16 cellular contexts compared by ENCODE assay signal in genomic region chr5:123080215-123080614, GRCh38. TPM values are rescaled to one million over a fixed set of nuclear protein-coding genes. Genes with fewer than 3 reads are reported as not detected.
DNase-seq lines count a peak whose midpoint lies in the region; ATAC-seq lines count a peak whose summit lies in the region.
"Had no signal": no experiment of that assay in that cellular context is flagged by ENCODE, and none has a peak within 500 bp of the region (broad histone marks: within the 10 kb centered on the region; RNA-seq: fewer than 3 reads in every experiment).

No MANE protein-coding gene starts in this region.

- DNase-seq in DMS53 (lab: John Stamatoyannopoulos, UW), result peak; percentile 30
- DNase-seq in DMS53 treated with DMSO at 0.1 percent for 48 hours (lab: John Stamatoyannopoulos, UW; ENCODE audit: unreplicated experiment), result no peak
- peak; percentile 26 for DNase-seq in NCI-H226
- DNase-seq in renal cortical epithelial cell (ENCODE audit: low read depth), result peak; percentile 13
- no peak for DNase-seq in dermis blood vessel endothelial cell
- DNase-seq in central memory CD4-positive, alpha-beta T cell, result no peak
- DNase-seq in C1 segment of cervical spinal cord (lab: John Stamatoyannopoulos, UW), result no peak
- DNase-seq: AML-193; CD4-positive, CD25-positive, alpha-beta regulatory T cell; DMS79; GOT3; H9 had no signal

- peak; percentile 50 for ATAC-seq in esophagus mucosa
- ATAC-seq: GM12878, HepG2 had no signal

RNA-seq across cellular contexts. Expression of gene PRDM6, which starts 8.8 kb away (rescaled TPM):
- total RNA-seq in esophagus mucosa, result 0.32 TPM
- total RNA-seq in renal cortical epithelial cell, result under 0.01 and 1.2 TPM in 2 replicates
- 0.33 TPM in 1 of 2 replicates, not detected in the other for total RNA-seq in dermis blood vessel endothelial cell
- total RNA-seq: CD4-positive, CD25-positive, alpha-beta regulatory T cell; G401; GM12878 had no signal

RNA-seq across cellular contexts. Expression of gene PPIC, which starts 43.7 kb away (rescaled TPM):
- total RNA-seq in esophagus mucosa, result 44.7 TPM
- total RNA-seq in renal cortical epithelial cell, result 78.0 and 124 TPM in 2 replicates
- total RNA-seq in dermis blood vessel endothelial cell, result 38.6 and 74.9 TPM in 2 replicates
- total RNA-seq: CD4-positive, CD25-positive, alpha-beta regulatory T cell had no signal

Comparison
In these comparisons a context has a peak if more than half of its experiments do, and no peak if none do; other contexts are left out.
1. DNase-seq: peak in DMS53 (single experiment), NCI-H226 (single experiment) and renal cortical epithelial cell (single experiment); none in DMS53 treated with DMSO at 0.1 percent for 48 hours (single experiment), dermis blood vessel endothelial cell (single experiment), central memory CD4-positive, alpha-beta T cell (single experiment) and C1 segment of cervical spinal cord (0 of 14).